23 cellular contexts compared by ENCODE assay signal in the genomic region with DNA sequence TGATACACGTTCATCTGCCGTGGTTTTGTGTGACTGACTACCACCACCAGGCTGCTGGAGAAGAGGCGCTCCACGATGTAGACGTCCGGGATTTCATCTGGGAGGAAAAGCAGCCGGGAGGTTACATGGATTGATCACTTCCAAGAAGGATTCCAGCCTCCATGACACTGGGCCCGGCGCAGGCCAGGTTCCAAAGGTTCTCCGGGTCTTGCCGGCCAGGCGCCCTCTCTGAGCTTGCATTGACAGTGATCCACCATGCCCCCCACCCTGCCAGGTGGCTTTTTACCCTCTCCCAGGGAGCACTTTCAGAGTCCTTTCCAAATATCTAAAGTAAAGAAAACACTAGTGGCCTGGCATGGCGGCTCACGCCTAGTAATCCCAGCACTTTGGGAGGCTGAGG.
"Had no signal": no experiment of that assay in that cellular context is flagged by ENCODE, and none has a peak within 500 bp of the region (broad histone marks: within the 10 kb centered on the region; RNA-seq: fewer than 3 reads in every experiment).

No MANE protein-coding gene starts in this region.

- H3K4me3 Mint-ChIP-seq: endodermal cell; immature natural killer cell; naive B cell; nephron; stimulated activated memory B cell treated with anti-CD40 and anti-IgM and Interleukin-4, amounts not matched to agents 10 μg/mL and 1 μg/mL and 100 μg/mL, for 72 hours; stimulated activated naive CD8-positive, alpha-beta T cell treated with anti-CD3 and anti-CD28 coated beads, Interleukin-15, Interleukin-2, amounts not matched to agents 100 ng/mL and 50 ng/mL, for 24 hours had no signal

- H3K9me3 ChIP-seq: heart right ventricle, left lung, pancreas, prostate gland, spleen, tibial artery had no signal

- H3K4me1 ChIP-seq: prostate gland had no signal

- H3K27ac ChIP-seq: coronary artery, left lung, pancreas, spleen, tibial artery had no signal

- H3K27ac Mint-ChIP-seq: immature natural killer cell; naive B cell; stimulated activated memory B cell treated with anti-CD40 and anti-IgM and Interleukin-4, amounts not matched to agents 10 μg/mL and 1 μg/mL and 100 μg/mL, for 72 hours; stimulated activated naive CD8-positive, alpha-beta T cell treated with anti-CD3 and anti-CD28 coated beads, Interleukin-15, Interleukin-2, amounts not matched to agents 100 ng/mL and 50 ng/mL, for 24 hours had no signal

- H3K9me3 Mint-ChIP-seq: endodermal cell; immature natural killer cell; naive B cell; nephron; stimulated activated memory B cell treated with anti-CD40 and anti-IgM and Interleukin-4, amounts not matched to agents 10 μg/mL and 1 μg/mL and 100 μg/mL, for 72 hours; stimulated activated naive CD8-positive, alpha-beta T cell treated with anti-CD3 and anti-CD28 coated beads, Interleukin-15, Interleukin-2, amounts not matched to agents 100 ng/mL and 50 ng/mL, for 24 hours had no signal

- DNase-seq: effector CD4-positive, alpha-beta T cell; endodermal cell; foreskin melanocyte; heart right ventricle; immature natural killer cell; left lung; mesenchymal stem cell; midbrain; naive B cell; occipital lobe; pancreas; retina; spleen; stimulated activated CD4-positive, alpha-beta T cell treated with anti-CD3 and anti-CD28 coated beads, Interleukin-15, amount 100 ng/mL, for 24 hours; stimulated activated CD4-positive, alpha-beta T cell treated with anti-CD3 and anti-CD28 coated beads, Interleukin-1b, Interleukin-23, amount 100 ng/mL, for 48 hours; stimulated activated CD4-positive, alpha-beta T cell treated with anti-CD3 and anti-CD28 coated beads, Interleukin-4, amount 100 ng/mL, for 24 hours; tibial artery had no signal

- H3K4me3 ChIP-seq: coronary artery, heart right ventricle, left lung, lung, pancreas, prostate gland, spleen, tibial artery had no signal

- H3K27me3 ChIP-seq: heart right ventricle, left lung, pancreas, spleen, tibial artery had no signal

- H3K36me3 Mint-ChIP-seq: naive B cell had no signal

- H3K4me1 Mint-ChIP-seq: naive B cell; stimulated activated memory B cell treated with anti-CD40 and anti-IgM and Interleukin-4, amounts not matched to agents 10 μg/mL and 1 μg/mL and 100 μg/mL, for 72 hours had no signal

- H3K27me3 Mint-ChIP-seq: naive B cell; stimulated activated memory B cell treated with anti-CD40 and anti-IgM and Interleukin-4, amounts not matched to agents 10 μg/mL and 1 μg/mL and 100 μg/mL, for 72 hours; stimulated activated naive CD8-positive, alpha-beta T cell treated with anti-CD3 and anti-CD28 coated beads, Interleukin-15, Interleukin-2, amounts not matched to agents 100 ng/mL and 50 ng/mL, for 24 hours had no signal
